Comparison of ENCODE assay signal across 8 cellular contexts in the genomic region with DNA sequence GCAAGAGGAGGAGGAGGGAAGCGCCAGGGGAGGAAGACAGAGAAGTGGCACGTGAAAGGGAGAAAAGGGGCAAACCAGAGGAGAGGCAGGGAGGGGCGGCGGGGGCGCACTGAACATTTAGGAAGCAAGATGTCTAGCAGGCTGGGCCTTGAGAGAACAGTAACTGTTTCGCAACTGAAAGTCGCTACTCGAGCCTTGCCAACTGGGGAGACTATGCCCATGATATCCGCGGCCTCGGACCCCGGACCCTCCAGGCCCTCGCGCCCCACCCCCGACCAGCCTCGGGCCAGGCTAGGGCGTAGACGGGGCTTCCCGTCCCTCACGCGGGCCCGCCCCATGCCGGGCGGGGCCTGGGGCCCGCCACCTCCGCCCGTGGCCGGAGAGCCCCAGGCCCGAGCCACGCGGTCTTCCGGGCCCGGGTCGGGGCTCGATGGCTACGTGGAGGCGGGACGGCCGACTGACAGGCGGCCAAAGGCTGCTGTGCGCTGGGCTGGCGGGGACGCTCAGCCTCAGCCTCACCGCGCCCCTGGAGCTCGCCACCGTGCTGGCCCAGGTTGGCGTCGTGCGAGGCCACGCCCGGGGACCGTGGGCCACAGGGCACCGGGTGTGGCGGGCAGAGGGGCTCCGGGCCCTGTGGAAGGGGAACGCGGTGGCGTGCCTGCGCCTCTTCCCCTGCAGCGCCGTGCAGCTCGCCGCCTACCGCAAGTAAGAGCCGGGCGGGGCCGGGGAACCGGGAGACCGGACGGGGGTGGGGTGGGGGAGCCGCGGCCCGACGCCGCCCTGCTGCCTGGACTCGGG. TPM values are rescaled to one million over a fixed set of nuclear protein-coding genes. Genes with fewer than 3 reads are reported as not detected.
DNase-seq lines count a peak whose midpoint lies in the region; TF ChIP-seq lines count a peak whose summit lies in the region.

SLC25A43 (plus strand) TSS at position 363 of the 798 bp plus-strand sequence; CDS start at position 431, 68 bp downstream.

- no peaks in the 10 kb centered on the region for H3K36me3 Mint-ChIP-seq in HFFc6 (ENCODE audit: low read depth)
- H3K36me3 Mint-ChIP-seq in activated T-helper 1 cell treated with anti-CD3 and anti-CD28 coated beads, Interleukin-12 subunit alpha, Interleukin-12 subunit beta, Interleukin-2, Interleukin-4 antibody, amounts not matched to agents 30 ng/mL and 10 ng/mL and 1 ng/mL, durations not matched to agents 14 hours and 24 hours and 36 hours (ENCODE audit: low read depth): no peaks in the 10 kb centered on the region
- peaks cover 3% of the 10 kb centered on the region for H3K36me3 Mint-ChIP-seq in neural crest cell (ENCODE audit: low read depth)

- peak within 1 kb of the TSS; percentile 82 for H3K27ac Mint-ChIP-seq in HFFc6
- H3K27ac Mint-ChIP-seq in activated T-helper 1 cell treated with anti-CD3 and anti-CD28 coated beads, Interleukin-12 subunit alpha, Interleukin-12 subunit beta, Interleukin-2, Interleukin-4 antibody, amounts not matched to agents 30 ng/mL and 10 ng/mL and 1 ng/mL, durations not matched to agents 14 hours and 24 hours and 36 hours: peak within 1 kb of the TSS; percentile 88
- H3K27ac Mint-ChIP-seq in neural crest cell (ENCODE audit: unreplicated experiment): no peak within 1 kb of the TSS

- TF ChIP-seq CTCF in HFFc6 (IDR thresholded peaks at IDR 0.05) (no peak), fibroblast of pulmonary artery (IDR thresholded peaks at IDR 0.05; ENCODE audit: low read length, missing control alignments) (no peak), neural crest cell (conservative IDR thresholded peaks at IDR 0.05) (no peak), vagina (IDR thresholded peaks at IDR 0.05) (no peak)

- H3K9me3 Mint-ChIP-seq in HFFc6 (no peaks in the 10 kb centered on the region), neural crest cell (peaks cover 2% of the 10 kb centered on the region)
- no peaks in the 10 kb centered on the region for H3K9me3 Mint-ChIP-seq in activated T-helper 1 cell treated with anti-CD3 and anti-CD28 coated beads, Interleukin-12 subunit alpha, Interleukin-12 subunit beta, Interleukin-2, Interleukin-4 antibody, amounts not matched to agents 30 ng/mL and 10 ng/mL and 1 ng/mL, durations not matched to agents 14 hours and 24 hours and 36 hours

- no peaks in the 10 kb centered on the region for H3K9me3 ChIP-seq in vagina

- no peaks in the 10 kb centered on the region for H3K36me3 ChIP-seq in vagina

- H3K4me3 ChIP-seq in fibroblast of pulmonary artery (replicated peaks; ENCODE audit: low read depth, low read length) (peak within 1 kb of the TSS; percentile 58), vagina (peak within 1 kb of the TSS; percentile 50 to 68)

- peak; percentile 42 for DNase-seq in NCI-H146 (lab: John Stamatoyannopoulos, UW)
- DNase-seq in NCI-H146 treated with DMSO at 0.1 percent for 48 hours (lab: John Stamatoyannopoulos, UW; ENCODE audit: unreplicated experiment): no peak
- DNase-seq in HFFc6: no peak
- peak; percentile 45 for DNase-seq in NAMALWA (ENCODE audit: low spot score)
- DNase-seq in activated T-helper 1 cell treated with anti-CD3 and anti-CD28 coated beads, Interleukin-12 subunit alpha, Interleukin-12 subunit beta, Interleukin-2, Interleukin-4 antibody, amounts not matched to agents 30 ng/mL and 10 ng/mL and 1 ng/mL, durations not matched to agents 14 hours and 24 hours and 36 hours (ENCODE audit: low spot score): peak; percentile 14
- DNase-seq in fibroblast of pulmonary artery (ENCODE audit: low read depth): peak; percentile 22
- peak; percentile 6 for DNase-seq in neural crest cell (ENCODE audit: low read depth, low spot score)
- DNase-seq in vagina (ENCODE audit: extremely low spot score in 2 of 2): no peak

- peak within 1 kb of the TSS; percentile 66 for H3K27ac ChIP-seq in vagina

- no peaks in the 10 kb centered on the region for H3K4me1 ChIP-seq in vagina

- peak in 1 of 2 donors; percentile 27 for TF ChIP-seq POLR2A in vagina (IDR thresholded peaks at IDR 0.05)

- H3K4me1 Mint-ChIP-seq in HFFc6 (ENCODE audit: low read depth): peaks cover 34% of the 10 kb centered on the region
- peaks cover 28% of the 10 kb centered on the region for H3K4me1 Mint-ChIP-seq in activated T-helper 1 cell treated with anti-CD3 and anti-CD28 coated beads, Interleukin-12 subunit alpha, Interleukin-12 subunit beta, Interleukin-2, Interleukin-4 antibody, amounts not matched to agents 30 ng/mL and 10 ng/mL and 1 ng/mL, durations not matched to agents 14 hours and 24 hours and 36 hours (ENCODE audit: low read depth)
- H3K4me1 Mint-ChIP-seq in neural crest cell: peaks cover 16% of the 10 kb centered on the region

- H3K27me3 ChIP-seq in vagina: no peaks in the 10 kb centered on the region

- H3K27me3 Mint-ChIP-seq in HFFc6 (ENCODE audit: insufficient read depth) (no peaks in the 10 kb centered on the region; the same call in 1 of the 2 replicates), neural crest cell (ENCODE audit: low read depth) (peaks cover 6% of the 10 kb centered on the region)
- peaks cover 2% of the 10 kb centered on the region for H3K27me3 Mint-ChIP-seq in activated T-helper 1 cell treated with anti-CD3 and anti-CD28 coated beads, Interleukin-12 subunit alpha, Interleukin-12 subunit beta, Interleukin-2, Interleukin-4 antibody, amounts not matched to agents 30 ng/mL and 10 ng/mL and 1 ng/mL, durations not matched to agents 14 hours and 24 hours and 36 hours (ENCODE audit: insufficient read depth)

- intact Hi-C loops in activated T-helper 1 cell treated with anti-CD3 and anti-CD28 coated beads, Interleukin-12 subunit alpha, Interleukin-12 subunit beta, Interleukin-2, Interleukin-4 antibody, amounts not matched to agents 30 ng/mL and 10 ng/mL and 1 ng/mL, durations not matched to agents 14 hours and 24 hours and 36 hours (cut with micrococcal nuclease): loop anchor here (1.0 to 2.0 kb wide), 2 partner anchors 69 to 162 kb away; partner anchors contain the start of genes PGRMC1 and SLC25A5
- intact Hi-C loops in vagina (cut with DNase I): no loop called here

- H3K4me3 Mint-ChIP-seq in HFFc6 (peak within 1 kb of the TSS; percentile 92), neural crest cell (peak within 1 kb of the TSS; percentile 84)
- H3K4me3 Mint-ChIP-seq in activated T-helper 1 cell treated with anti-CD3 and anti-CD28 coated beads, Interleukin-12 subunit alpha, Interleukin-12 subunit beta, Interleukin-2, Interleukin-4 antibody, amounts not matched to agents 30 ng/mL and 10 ng/mL and 1 ng/mL, durations not matched to agents 14 hours and 24 hours and 36 hours: peak within 1 kb of the TSS; percentile 89

RNA-seq across cellular contexts. Expression of gene SLC25A43, which starts in this region (rescaled TPM):
- 10 to 100 TPM; 19.4 to 26.0 (median 22.7) TPM for total RNA-seq in HFFc6 (2021; fragmentation: NEBNext Ultra II Directional; extraction: Animal tissue kit (Norgen Biotek cat#: 25700))
- 9.8 and 12.6 TPM in 2 replicates for total RNA-seq in activated T-helper 1 cell treated with anti-CD3 and anti-CD28 coated beads, Interleukin-12 subunit alpha, Interleukin-12 subunit beta, Interleukin-2, Interleukin-4 antibody, amounts not matched to agents 30 ng/mL and 10 ng/mL and 1 ng/mL, durations not matched to agents 14 hours and 24 hours and 36 hours
- total RNA-seq in neural crest cell (6.1 and 6.9 TPM in 2 replicates), vagina (25.5 TPM)

Comparison
In these comparisons a context has a peak if more than half of its experiments do, and no peak if none do; other contexts are left out.
1. DNase-seq: peak in NCI-H146 (single experiment), NAMALWA (single experiment), activated T-helper 1 cell treated with anti-CD3 and anti-CD28 coated beads, Interleukin-12 subunit alpha, Interleukin-12 subunit beta, Interleukin-2, Interleukin-4 antibody, amounts not matched to agents 30 ng/mL and 10 ng/mL and 1 ng/mL, durations not matched to agents 14 hours and 24 hours and 36 hours (single experiment), fibroblast of pulmonary artery (single experiment) and neural crest cell (single experiment); none in NCI-H146 treated with DMSO at 0.1 percent for 48 hours (single experiment), HFFc6 (single experiment) and vagina (0 of 2).
2. Peak in every context shown above with its lines, with median percentiles within 50 percentile points of each other: H3K4me3 Mint-ChIP-seq.